Comparison of ENCODE assay signal across 10 cellular contexts in the genomic region with DNA sequence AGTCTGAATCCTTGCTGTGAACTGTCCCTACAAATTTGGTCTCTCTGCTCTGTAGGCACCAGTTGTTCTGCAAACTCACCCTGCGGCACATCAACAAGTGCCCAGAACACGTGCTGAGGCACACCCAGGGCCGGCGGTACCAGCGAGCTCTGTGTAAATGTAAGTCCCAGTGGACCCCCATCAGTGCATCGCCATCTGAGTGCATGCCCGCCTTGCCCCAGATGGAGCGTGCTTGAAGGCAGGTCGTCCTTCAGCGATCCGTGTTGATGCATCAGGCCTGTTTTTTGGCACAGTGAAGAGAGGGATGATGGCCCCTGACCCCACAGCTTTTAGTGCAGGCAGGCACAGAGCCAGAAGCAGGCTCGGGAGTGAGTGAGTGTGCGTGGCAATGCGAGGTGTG. TPM values are rescaled to one million over a fixed set of nuclear protein-coding genes. Genes with fewer than 3 reads are reported as not detected.
DNase-seq lines count a peak whose midpoint lies in the region; ATAC-seq, FAIRE-seq and TF ChIP-seq lines count a peak whose summit lies in the region.
"Had no signal": no experiment of that assay in that cellular context is flagged by ENCODE, and none has a peak within 500 bp of the region (broad histone marks: within the 10 kb centered on the region; RNA-seq: fewer than 3 reads in every experiment).

No MANE protein-coding gene starts in this region.

- peak overlapping the region; percentile 69 for H3K9ac ChIP-seq in keratinocyte (ENCODE audit: control insufficient read depth, extremely low read depth, insufficient read depth, low read length)

- TF ChIP-seq CTCF in A549 (IDR thresholded peaks at IDR 0.05) (no peak), GM23338 (conservative IDR thresholded peaks at IDR 0.05; ENCODE audit: low read depth in 2 of 2) (no peak), keratinocyte (optimal IDR thresholded peaks at IDR 0.05 in 1 of 3, IDR thresholded peaks at IDR 0.05 in 1 of 3, conservative IDR thresholded peaks at IDR 0.05 in 1 of 3; ENCODE audit: extremely low read depth in 1 of 3, insufficient read depth in 2 of 3, low read length in 3 of 3) (no peak), transverse colon (IDR thresholded peaks at IDR 0.05) (no peak)

- no peak overlapping the region for H3K27ac Mint-ChIP-seq in GM23338
- peak overlapping the region; percentile 62 for H3K27ac Mint-ChIP-seq in activated CD8-positive, alpha-beta T cell treated with anti-CD3 and anti-CD28 coated beads, Interleukin-2, amount 10 ng/mL, durations not matched to agents 7 days and 5 days

- dilution Hi-C loops in keratinocyte (cut with MboI; ENCODE audit: extremely low pct_ligation_motif_present, low sequenced_read_pairs), result no loop called here

- H3K9me3 ChIP-seq in A549, result no peaks in the 10 kb centered on the region
- no peaks in the 10 kb centered on the region for H3K9me3 ChIP-seq in keratinocyte (ENCODE audit: control insufficient read depth, low read depth, low read length)
- no peaks in the 10 kb centered on the region for H3K9me3 ChIP-seq in transverse colon

- no peaks in the 10 kb centered on the region for H3K9me1 ChIP-seq in keratinocyte (ENCODE audit: control insufficient read depth, extremely low read depth, insufficient read depth, low read length)

- H3K27me3 Mint-ChIP-seq in GM23338 (ENCODE audit: insufficient read depth, low read depth, poor library complexity), result peaks cover 19% of the 10 kb centered on the region
- no peaks in the 10 kb centered on the region for H3K27me3 Mint-ChIP-seq in activated CD8-positive, alpha-beta T cell treated with anti-CD3 and anti-CD28 coated beads, Interleukin-2, amount 10 ng/mL, durations not matched to agents 7 days and 5 days (ENCODE audit: low read depth)

- H3K36me3 ChIP-seq in GM23338 (ENCODE audit: insufficient read depth), result peaks cover 9% of the 10 kb centered on the region
- peaks cover 24 to 26% of the 10 kb centered on the region in 2 experiments for H3K36me3 ChIP-seq in keratinocyte (ENCODE audit: control insufficient read depth in 2 of 2, extremely low read depth in 1 of 2, insufficient read depth in 2 of 2, low read length in 2 of 2)
- H3K36me3 ChIP-seq in transverse colon, result peaks cover 0 to 12% (median 3%) of the 10 kb centered on the region in 4 donors

- H3F3A ChIP-seq in GM23338 (replicated peaks; ENCODE audit: low read depth), result peaks cover 28% of the 10 kb centered on the region

- H4K20me1 ChIP-seq in GM23338 (replicated peaks; ENCODE audit: insufficient read depth) (peaks cover 13% of the 10 kb centered on the region; the same call in 1 of the 2 replicates), keratinocyte (ENCODE audit: control insufficient read depth, extremely low read depth, insufficient read depth, low read length) (no peaks in the 10 kb centered on the region)

- no peaks in the 10 kb centered on the region for H3K27me3 ChIP-seq in GM23338 (ENCODE audit: insufficient read depth)
- H3K27me3 ChIP-seq in keratinocyte (ENCODE audit: control insufficient read depth, extremely low read depth, insufficient read depth, low read length), result no peaks in the 10 kb centered on the region
- no peaks in the 10 kb centered on the region for H3K27me3 ChIP-seq in transverse colon

- no peaks in the 10 kb centered on the region for H3K9me3 Mint-ChIP-seq in GM23338
- no peaks in the 10 kb centered on the region for H3K9me3 Mint-ChIP-seq in activated CD8-positive, alpha-beta T cell treated with anti-CD3 and anti-CD28 coated beads, Interleukin-2, amount 10 ng/mL, durations not matched to agents 7 days and 5 days (ENCODE audit: insufficient read depth)

- no peak for DNase-seq in A549 (ENCODE audit: low read depth in 1 of 2, low spot score in 1 of 2)
- no peak for DNase-seq in GM23338 (ENCODE audit: low spot score)
- no peak for DNase-seq in activated CD8-positive, alpha-beta T cell treated with anti-CD3 and anti-CD28 coated beads, Interleukin-2, amount 10 ng/mL, durations not matched to agents 7 days and 5 days
- no peak for DNase-seq in keratinocyte (ENCODE audit: low read depth, low spot score)
- no peak for DNase-seq in head of caudate nucleus
- DNase-seq in transverse colon, result no peak
- DNase-seq: activated CD4-positive, alpha-beta T cell treated with anti-CD3 and anti-CD28 coated beads for 4 hours; DMS53 had no signal

- H3K9me2 ChIP-seq in GM23338 (ENCODE audit: insufficient read depth), result no peaks in the 10 kb centered on the region

- ATAC-seq in A549 (no peak), GM23338 (no peak), HG02970 (IDR thresholded peaks at IDR 0.05; ENCODE audit: low FRiP score, unreplicated experiment) (no peak), GM21515 (IDR thresholded peaks at IDR 0.05; ENCODE audit: unreplicated experiment) (no peak)
- ATAC-seq in activated CD8-positive, alpha-beta T cell treated with anti-CD3 and anti-CD28 coated beads, Interleukin-2, amount 10 ng/mL, durations not matched to agents 7 days and 5 days, result no peak

- FAIRE-seq in A549 (lab: Jason Lieb, UNC) (no peak), keratinocyte (lab: Jason Lieb, UNC) (no peak)

- intact Hi-C loops in head of caudate nucleus (cut with DNase I) (loop anchor here (10.0 kb wide), 2 partner anchors 57 to 117 kb away; a partner anchor contains a TSS), transverse colon (cut with DNase I; ENCODE audit: low total_unique reads) (no loop called here)

- peak overlapping the region; percentile 82 for H3K4me2 ChIP-seq in A549
- peak overlapping the region; percentile 93 for H3K4me2 ChIP-seq in GM23338
- H3K4me2 ChIP-seq in keratinocyte (ENCODE audit: control insufficient read depth, extremely low read depth, insufficient read depth, low read depth, low read length), result peak overlapping the region; percentile 90

- peaks cover 14% of the 10 kb centered on the region; the same call in 1 of the 3 replicates for H3K4me1 ChIP-seq in A549
- peaks cover 8% of the 10 kb centered on the region; the same call in 1 of the 2 replicates for H3K4me1 ChIP-seq in GM23338 (ENCODE audit: insufficient read depth)
- peaks cover 30% of the 10 kb centered on the region for H3K4me1 ChIP-seq in keratinocyte (ENCODE audit: control insufficient read depth, extremely low read depth, insufficient read depth, low read length)
- H3K4me1 ChIP-seq in transverse colon, result peaks cover 12 to 25% (median 18%) of the 10 kb centered on the region in 4 donors

- POLR2A ChIA-PET in A549 (lab: Yijun Ruan, JAX), result interaction anchor here (2.0 kb wide), 1 partner anchor 10 kb away, joined by 27 read pairs; a partner anchor contains a TSS
- POLR2A ChIA-PET in activated CD8-positive, alpha-beta T cell treated with anti-CD3 and anti-CD28 coated beads, Interleukin-2, amount 10 ng/mL, durations not matched to agents 7 days and 5 days (lab: Charles Lee), result interaction anchor here (0.8 to 8.7 kb wide), 3 partner anchors 10 to 58 kb away, joined by 4 to 160 read pairs (median 23); a partner anchor contains a TSS

- TF ChIP-seq POLR2A in A549 (IDR thresholded peaks at IDR 0.05; ENCODE audit: low read length), result no peak
- TF ChIP-seq POLR2A in transverse colon (IDR thresholded peaks at IDR 0.05), result no peak

- peaks cover 8% of the 10 kb centered on the region; the same call in 2 of the 3 replicates for H3K4me1 Mint-ChIP-seq in GM23338
- peaks cover 52% of the 10 kb centered on the region for H3K4me1 Mint-ChIP-seq in activated CD8-positive, alpha-beta T cell treated with anti-CD3 and anti-CD28 coated beads, Interleukin-2, amount 10 ng/mL, durations not matched to agents 7 days and 5 days (ENCODE audit: low read depth)

- H2AFZ ChIP-seq in GM23338 (no peak overlapping the region), keratinocyte (ENCODE audit: control insufficient read depth, low read length) (no peak overlapping the region)

- H3K4me3 ChIP-seq in A549 (no peak overlapping the region), GM23338 (peak overlapping the region; percentile 94), keratinocyte (ENCODE audit: control insufficient read depth in 2 of 3, extremely low read depth in 1 of 3, insufficient read depth in 2 of 3, low read depth in 1 of 3, low read length in 3 of 3) (peak overlapping the region in 2 of 3 experiments; percentile 79 to 83), transverse colon (no peak overlapping the region)

- WGBS in A549 (ENCODE audit: missing lambda C conversion rate), result 88% methylated on average over 12 of the region's 14 CpGs
- 87% methylated on average over 14 of the region's 14 CpGs; no CpG with 5 or more reads in 1 of the 2 donors for WGBS in transverse colon (ENCODE audit: low coverage in 1 of 2), 2 donors

- no peak for TF ChIP-seq EP300 in A549 (IDR thresholded peaks at IDR 0.05)
- TF ChIP-seq EP300 in transverse colon (IDR thresholded peaks at IDR 0.05; ENCODE audit: low read depth), result no peak

- TF ChIP-seq RAD21 in A549 (conservative IDR thresholded peaks at IDR 0.05 in 1 of 2, IDR thresholded peaks at IDR 0.05 in 1 of 2), result no peak

- CTCF ChIA-PET in A549 (lab: Yijun Ruan, JAX), result interaction anchor here (0.9 to 7.5 kb wide), 5 partner anchors 9 to 129 kb away, joined by 3 to 59 read pairs (median 16); no protein-coding TSS in a partner anchor
- CTCF ChIA-PET in activated CD8-positive, alpha-beta T cell treated with anti-CD3 and anti-CD28 coated beads, Interleukin-2, amount 10 ng/mL, durations not matched to agents 7 days and 5 days (lab: Charles Lee), result interaction anchor here (0.9 to 5.3 kb wide), 2 partner anchors 9 to 15 kb away, joined by 3 to 54 read pairs; no protein-coding TSS in a partner anchor

- no peak overlapping the region for H3K27ac ChIP-seq in A549
- H3K27ac ChIP-seq in GM23338 (ENCODE audit: low read depth), result no peak overlapping the region
- no peak overlapping the region for H3K27ac ChIP-seq in keratinocyte (ENCODE audit: control insufficient read depth, insufficient read depth, low read length)
- H3K27ac ChIP-seq in transverse colon, result no peak overlapping the region

- H3K79me2 ChIP-seq in GM23338 (replicated peaks; ENCODE audit: insufficient read depth) (peaks cover 23% of the 10 kb centered on the region), keratinocyte (ENCODE audit: control insufficient read depth, insufficient read depth, low read length) (peaks cover 33% of the 10 kb centered on the region)

- in situ Hi-C loops in transverse colon (cut with MboI; ENCODE audit: low pct_ligation_motif_present in 1 of 4, low pct_unique_long_range_greater_than_20kb in 1 of 4, low sequenced_read_pairs in 3 of 4), result no loop called here

- H3K4me3 Mint-ChIP-seq in GM23338, result peak overlapping the region; percentile 79
- H3K4me3 Mint-ChIP-seq in activated CD8-positive, alpha-beta T cell treated with anti-CD3 and anti-CD28 coated beads, Interleukin-2, amount 10 ng/mL, durations not matched to agents 7 days and 5 days, result peak overlapping the region; percentile 78

- H3K36me3 Mint-ChIP-seq in GM23338 (ENCODE audit: low read depth), result peaks cover 54% of the 10 kb centered on the region
- peaks cover 47% of the 10 kb centered on the region for H3K36me3 Mint-ChIP-seq in activated CD8-positive, alpha-beta T cell treated with anti-CD3 and anti-CD28 coated beads, Interleukin-2, amount 10 ng/mL, durations not matched to agents 7 days and 5 days (ENCODE audit: low read depth)

RNA-seq across cellular contexts. Expression of a gene that starts 1.3 kb away (rescaled TPM):
- polyA plus RNA-seq in A549 (2011; rRNA removed) (15.4 and 25.2 TPM in 2 replicates), A549 (2017; fragmentation: RNase III; extraction: RNeasy Plus Mini Kit Qiagen cat#74134 plus additional on column Dnase treatment) (34.9 to 36.9 TPM (median 35.6 TPM) in 3 replicates), GM23338 (2016; fragmentation: Nextera tagmentation; extraction: Ambion mirVana) (100 and 104 TPM in 2 replicates), keratinocyte (21.2 to 29.0 TPM (median 28.2 TPM) in 3 replicates)
- polyA plus RNA-seq in A549 (2012; cell fraction: cytosol; rRNA removed), result 56.1 and 56.8 TPM in 2 replicates
- 26.9 and 34.3 TPM in 2 replicates for polyA plus RNA-seq in A549 (2012; cell fraction: nucleus; rRNA removed)
- polyA minus RNA-seq in A549 (2011; rRNA and poly(A)+ RNA removed), result 8.1 and 8.4 TPM in 2 replicates
- total RNA-seq in GM23338 (2014; rRNA removed; shearing (Covaris generic)), result 32.4 and 39.9 TPM in 2 replicates
- 10 to 100 TPM; 18.4 to 20.7 TPM for total RNA-seq in activated CD8-positive, alpha-beta T cell treated with anti-CD3 and anti-CD28 coated beads, Interleukin-2, amount 10 ng/mL, durations not matched to agents 7 days and 5 days
- 26.6 TPM for polyA plus RNA-seq in keratinocyte (2011; ENCODE audit: low read depth)
- polyA plus RNA-seq in keratinocyte (2011; cell fraction: cytosol; rRNA removed), result 21.7 and 46.2 TPM in 2 replicates
- polyA plus RNA-seq in keratinocyte (2011; cell fraction: nucleus; rRNA removed), result 10.8 and 13.1 TPM in 2 replicates
- 38.6 and 45.6 TPM in 2 replicates for polyA plus RNA-seq in keratinocyte (2012; ENCODE audit: low replicate concordance)
- polyA minus RNA-seq in keratinocyte, result 7.5 to 19.6 TPM (median 10.1 TPM) in 3 replicates
- polyA minus RNA-seq in keratinocyte (2011; cell fraction: cytosol; rRNA and poly(A)+ RNA removed), result 34.5 TPM
- polyA minus RNA-seq in keratinocyte (2011; cell fraction: nucleus; rRNA and poly(A)+ RNA removed), result 5.5 and 5.9 TPM in 2 replicates
- total RNA-seq in transverse colon, result 10 to 100 TPM in 3 of 4 donors, 1 to 10 TPM in 1; 3.7 to 21.4 (median 17.9) TPM

RNA-seq across cellular contexts. Expression of a gene that starts 1.4 kb away (rescaled TPM):
- polyA plus RNA-seq in A549 (2011; rRNA removed), result 47.5 and 63.0 TPM in 2 replicates
- polyA plus RNA-seq in A549 (2012; cell fraction: cytosol; rRNA removed), result 28.8 and 32.5 TPM in 2 replicates
- 31.7 and 33.8 TPM in 2 replicates for polyA plus RNA-seq in A549 (2012; cell fraction: nucleus; rRNA removed)
- 25.3 to 28.6 TPM (median 27.7 TPM) in 3 replicates for polyA plus RNA-seq in A549 (2017; fragmentation: RNase III; extraction: RNeasy Plus Mini Kit Qiagen cat#74134 plus additional on column Dnase treatment)
- 19.5 and 29.0 TPM in 2 replicates for polyA minus RNA-seq in A549 (2011; rRNA and poly(A)+ RNA removed)
- 21.6 and 39.1 TPM in 2 replicates for total RNA-seq in GM23338 (2014; rRNA removed; shearing (Covaris generic))
- polyA plus RNA-seq in GM23338 (2016; fragmentation: Nextera tagmentation; extraction: Ambion mirVana), result 51.5 and 52.6 TPM in 2 replicates
- 10 to 100 TPM; 37.4 to 39.1 TPM for total RNA-seq in activated CD8-positive, alpha-beta T cell treated with anti-CD3 and anti-CD28 coated beads, Interleukin-2, amount 10 ng/mL, durations not matched to agents 7 days and 5 days
- 31.1 to 34.0 TPM (median 32.9 TPM) in 3 replicates for polyA plus RNA-seq in keratinocyte
- 18.6 TPM for polyA plus RNA-seq in keratinocyte (2011; ENCODE audit: low read depth)
- polyA plus RNA-seq in keratinocyte (2011; cell fraction: cytosol; rRNA removed), result 29.0 and 29.1 TPM in 2 replicates
- polyA plus RNA-seq in keratinocyte (2011; cell fraction: nucleus; rRNA removed), result 23.9 and 24.3 TPM in 2 replicates
- polyA plus RNA-seq in keratinocyte (2012; ENCODE audit: low replicate concordance), result 28.9 and 30.4 TPM in 2 replicates
- polyA minus RNA-seq in keratinocyte, result 13.5 to 15.6 TPM (median 15.2 TPM) in 3 replicates
- polyA minus RNA-seq in keratinocyte (2011; cell fraction: cytosol; rRNA and poly(A)+ RNA removed), result 11.5 TPM
- polyA minus RNA-seq in keratinocyte (2011; cell fraction: nucleus; rRNA and poly(A)+ RNA removed), result 5.4 and 6.2 TPM in 2 replicates
- 10 to 100 TPM; 14.2 to 66.1 (median 50.2) TPM for total RNA-seq in transverse colon

RNA-seq across cellular contexts. Expression of a gene that starts 9.6 kb away (rescaled TPM):
- polyA plus RNA-seq in A549 (2011; rRNA removed) (2,218 and 2,405 TPM in 2 replicates), A549 (2017; fragmentation: RNase III; extraction: RNeasy Plus Mini Kit Qiagen cat#74134 plus additional on column Dnase treatment) (2,511 to 2,766 TPM (median 2,608 TPM) in 3 replicates), GM23338 (2016; fragmentation: Nextera tagmentation; extraction: Ambion mirVana) (1,644 and 1,788 TPM in 2 replicates), keratinocyte (2,394 to 3,298 TPM (median 2,684 TPM) in 3 replicates)
- polyA plus RNA-seq in A549 (2012; cell fraction: cytosol; rRNA removed), result 3,633 and 4,197 TPM in 2 replicates
- 1,837 and 2,384 TPM in 2 replicates for polyA plus RNA-seq in A549 (2012; cell fraction: nucleus; rRNA removed)
- 1,872 and 2,628 TPM in 2 replicates for polyA minus RNA-seq in A549 (2011; rRNA and poly(A)+ RNA removed)
- 2,020 and 2,188 TPM in 2 replicates for total RNA-seq in GM23338 (2014; rRNA removed; shearing (Covaris generic))
- total RNA-seq in activated CD8-positive, alpha-beta T cell treated with anti-CD3 and anti-CD28 coated beads, Interleukin-2, amount 10 ng/mL, durations not matched to agents 7 days and 5 days, result 1,000 to 10,000 TPM; 1,894 to 1,933 TPM
- 1,320 TPM for polyA plus RNA-seq in keratinocyte (2011; ENCODE audit: low read depth)
- polyA plus RNA-seq in keratinocyte (2011; cell fraction: cytosol; rRNA removed), result 3,782 and 4,157 TPM in 2 replicates
- polyA plus RNA-seq in keratinocyte (2011; cell fraction: nucleus; rRNA removed), result 1,072 and 1,201 TPM in 2 replicates
- 2,384 and 2,909 TPM in 2 replicates for polyA plus RNA-seq in keratinocyte (2012; ENCODE audit: low replicate concordance)
- polyA minus RNA-seq in keratinocyte, result 1,498 to 3,012 TPM (median 2,133 TPM) in 3 replicates
- 1,283 TPM for polyA minus RNA-seq in keratinocyte (2011; cell fraction: cytosol; rRNA and poly(A)+ RNA removed)
- polyA minus RNA-seq in keratinocyte (2011; cell fraction: nucleus; rRNA and poly(A)+ RNA removed), result 279 and 333 TPM in 2 replicates
- total RNA-seq in transverse colon, result 1,000 to 10,000 TPM in 2 of 4 donors, 100 to 1,000 TPM in 2; 725 to 1,490 (median 1,034) TPM

RNA-seq across cellular contexts. Expression of a gene that starts 9.7 kb away (rescaled TPM):
- 15.7 and 18.4 TPM in 2 replicates for polyA plus RNA-seq in A549 (2011; rRNA removed)
- polyA plus RNA-seq in A549 (2012; cell fraction: cytosol; rRNA removed), result 30.9 and 37.1 TPM in 2 replicates
- 49.7 and 50.6 TPM in 2 replicates for polyA plus RNA-seq in A549 (2012; cell fraction: nucleus; rRNA removed)
- 20.4 to 22.8 TPM (median 22.0 TPM) in 3 replicates for polyA plus RNA-seq in A549 (2017; fragmentation: RNase III; extraction: RNeasy Plus Mini Kit Qiagen cat#74134 plus additional on column Dnase treatment)
- 32.2 and 42.8 TPM in 2 replicates for polyA minus RNA-seq in A549 (2011; rRNA and poly(A)+ RNA removed)
- 79.2 and 85.7 TPM in 2 replicates for total RNA-seq in GM23338 (2014; rRNA removed; shearing (Covaris generic))
- polyA plus RNA-seq in GM23338 (2016; fragmentation: Nextera tagmentation; extraction: Ambion mirVana), result 20.4 and 20.9 TPM in 2 replicates
- 10 to 100 TPM; 29.1 to 29.6 TPM for total RNA-seq in activated CD8-positive, alpha-beta T cell treated with anti-CD3 and anti-CD28 coated beads, Interleukin-2, amount 10 ng/mL, durations not matched to agents 7 days and 5 days
- polyA plus RNA-seq in keratinocyte, result 15.3 to 25.6 TPM (median 15.9 TPM) in 3 replicates
- 3.0 TPM for polyA plus RNA-seq in keratinocyte (2011; ENCODE audit: low read depth)
- polyA plus RNA-seq in keratinocyte (2011; cell fraction: cytosol; rRNA removed), result 10.8 and 18.5 TPM in 2 replicates
- 28.7 and 31.8 TPM in 2 replicates for polyA plus RNA-seq in keratinocyte (2011; cell fraction: nucleus; rRNA removed)
- polyA plus RNA-seq in keratinocyte (2012; ENCODE audit: low replicate concordance), result 7.5 and 16.9 TPM in 2 replicates
- polyA minus RNA-seq in keratinocyte, result 17.5 to 36.0 TPM (median 33.2 TPM) in 3 replicates
- polyA minus RNA-seq in keratinocyte (2011; cell fraction: cytosol; rRNA and poly(A)+ RNA removed), result 17.3 TPM
- 10.7 and 12.0 TPM in 2 replicates for polyA minus RNA-seq in keratinocyte (2011; cell fraction: nucleus; rRNA and poly(A)+ RNA removed)
- 10 to 100 TPM; 21.5 to 50.5 (median 25.4) TPM for total RNA-seq in transverse colon

RNA-seq across cellular contexts. Expression of a gene that starts 18.2 kb away (rescaled TPM):
- 169 and 174 TPM in 2 replicates for polyA plus RNA-seq in A549 (2011; rRNA removed)
- polyA plus RNA-seq in A549 (2012; cell fraction: cytosol; rRNA removed), result 138 and 190 TPM in 2 replicates
- 185 and 190 TPM in 2 replicates for polyA plus RNA-seq in A549 (2012; cell fraction: nucleus; rRNA removed)
- polyA plus RNA-seq in A549 (2017; fragmentation: RNase III; extraction: RNeasy Plus Mini Kit Qiagen cat#74134 plus additional on column Dnase treatment), result 140 to 159 TPM (median 158 TPM) in 3 replicates
- polyA minus RNA-seq in A549 (2011; rRNA and poly(A)+ RNA removed), result 172 and 248 TPM in 2 replicates
- 242 and 261 TPM in 2 replicates for total RNA-seq in GM23338 (2014; rRNA removed; shearing (Covaris generic))
- 66.3 and 67.7 TPM in 2 replicates for polyA plus RNA-seq in GM23338 (2016; fragmentation: Nextera tagmentation; extraction: Ambion mirVana)
- 100 to 1,000 TPM; 175 to 176 TPM for total RNA-seq in activated CD8-positive, alpha-beta T cell treated with anti-CD3 and anti-CD28 coated beads, Interleukin-2, amount 10 ng/mL, durations not matched to agents 7 days and 5 days
- 120 to 232 TPM (median 153 TPM) in 3 replicates for polyA plus RNA-seq in keratinocyte
- 60.5 TPM for polyA plus RNA-seq in keratinocyte (2011; ENCODE audit: low read depth)
- polyA plus RNA-seq in keratinocyte (2011; cell fraction: cytosol; rRNA removed), result 123 and 124 TPM in 2 replicates
- 238 and 252 TPM in 2 replicates for polyA plus RNA-seq in keratinocyte (2011; cell fraction: nucleus; rRNA removed)
- polyA plus RNA-seq in keratinocyte (2012; ENCODE audit: low replicate concordance), result 98.3 and 183 TPM in 2 replicates
- 166 to 368 TPM (median 173 TPM) in 3 replicates for polyA minus RNA-seq in keratinocyte
- polyA minus RNA-seq in keratinocyte (2011; cell fraction: cytosol; rRNA and poly(A)+ RNA removed), result 206 TPM
- polyA minus RNA-seq in keratinocyte (2011; cell fraction: nucleus; rRNA and poly(A)+ RNA removed), result 165 and 207 TPM in 2 replicates
- total RNA-seq in transverse colon, result 100 to 1,000 TPM in 3 of 4 donors, 10 to 100 TPM in 1; 89.4 to 205 (median 147) TPM

Comparison
In these comparisons a context has a peak if more than half of its experiments do, and no peak if none do; other contexts are left out.
1. H3K4me3 ChIP-seq: peak in GM23338 (single experiment) and keratinocyte (2 of 3); none in A549 (single experiment) and transverse colon (0 of 4).
2. Peak in every context shown above with its lines, with median percentiles within 50 percentile points of each other: H3K4me2 ChIP-seq.